9 cellular contexts compared by ENCODE assay signal in genomic region chr10:103685880-103686669, GRCh38.
DNase-seq lines count a peak whose midpoint lies in the region; ATAC-seq, FAIRE-seq and TF ChIP-seq lines count a peak whose summit lies in the region.
"Had no signal": no experiment of that assay in that cellular context is flagged by ENCODE, and none has a peak within 500 bp of the region (broad histone marks: within the 10 kb centered on the region; RNA-seq: fewer than 3 reads in every experiment).

No MANE protein-coding gene starts in this region.

- no peak overlapping the region for H3K9ac ChIP-seq in keratinocyte (ENCODE audit: control insufficient read depth, extremely low read depth, insufficient read depth, low read length)

- no peak overlapping the region for H3K4me3 Mint-ChIP-seq in MCF 10A (ENCODE audit: unreplicated experiment)

- H3K27ac ChIP-seq in WERI-Rb-1 (no peak overlapping the region), keratinocyte (ENCODE audit: control insufficient read depth, insufficient read depth, low read length) (peak overlapping the region; percentile 30)

- H3K27ac Mint-ChIP-seq in MCF 10A (ENCODE audit: low read depth, unreplicated experiment) = peak overlapping the region; percentile 67

- H3K4me3 ChIP-seq in HAP-1 (no peak overlapping the region), WERI-Rb-1 (ENCODE audit: low read depth, low read length) (no peak overlapping the region), keratinocyte (ENCODE audit: control insufficient read depth in 2 of 3, extremely low read depth in 1 of 3, insufficient read depth in 2 of 3, low read depth in 1 of 3, low read length in 3 of 3) (no peak overlapping the region)

- dilution Hi-C loops in keratinocyte (cut with MboI; ENCODE audit: extremely low pct_ligation_motif_present, low sequenced_read_pairs) = no loop called here

- H3K36me3 Mint-ChIP-seq in MCF 10A (ENCODE audit: insufficient read depth, unreplicated experiment) = peaks cover 5% of the 10 kb centered on the region

- DNase-seq in GM03348 (ENCODE audit: low spot score) = peak; percentile 91
- peak; percentile 27 to 83 for DNase-seq in HAP-1 (ENCODE audit: low spot score in 2 of 2)
- peak; percentile 31 for DNase-seq in NCI-H1105 treated with DMSO at 0.1 percent for 48 hours (lab: John Stamatoyannopoulos, UW)
- peak; percentile 69 for DNase-seq in WERI-Rb-1
- peak; percentile 63 for DNase-seq in MCF 10A (ENCODE audit: unreplicated experiment)
- DNase-seq in keratinocyte (ENCODE audit: low read depth, low spot score) = no peak
- peak; percentile 54 to 71 (median 60) for DNase-seq in stimulated activated CD4-positive, alpha-beta T cell treated with anti-CD3 and anti-CD28 coated beads, Interleukin-1b, Interleukin-23, amount 100 ng/mL, for 24 hours (ENCODE audit: low read depth in 4 of 4, low spot score in 1 of 4)

- H2AFZ ChIP-seq in keratinocyte (ENCODE audit: control insufficient read depth, low read length) = no peak overlapping the region

- intact Hi-C loops in MCF 10A (cut with micrococcal nuclease) = loop anchor here (1.0 kb wide), 1 partner anchor 88 kb away; no protein-coding TSS in a partner anchor

- ATAC-seq in GM19324 (IDR thresholded peaks at IDR 0.05; ENCODE audit: low FRiP score, unreplicated experiment) = no peak

- peaks cover 17% of the 10 kb centered on the region for H4K20me1 ChIP-seq in keratinocyte (ENCODE audit: control insufficient read depth, extremely low read depth, insufficient read depth, low read length)

- no TSS peak for BruUV-seq in MCF 10A (replicated peaks; lab: Mats Ljungman, UMichigan)

- peak; percentile 86 for TF ChIP-seq CTCF in WERI-Rb-1 (IDR thresholded peaks at IDR 0.05; ENCODE audit: low read depth, low read length)
- peak; percentile 87 for TF ChIP-seq CTCF in MCF 10A (IDR thresholded peaks at IDR 0.05; ENCODE audit: unreplicated experiment)
- peak; percentile 83 to 96 (median 91) for TF ChIP-seq CTCF in keratinocyte (optimal IDR thresholded peaks at IDR 0.05 in 1 of 3, IDR thresholded peaks at IDR 0.05 in 1 of 3, conservative IDR thresholded peaks at IDR 0.05 in 1 of 3; ENCODE audit: extremely low read depth in 1 of 3, insufficient read depth in 2 of 3, low read length in 3 of 3)

- no peak overlapping the region for H3K4me2 ChIP-seq in keratinocyte (ENCODE audit: control insufficient read depth, extremely low read depth, insufficient read depth, low read depth, low read length)

- H3K79me2 ChIP-seq in keratinocyte (ENCODE audit: control insufficient read depth, insufficient read depth, low read length) = peaks cover 70% of the 10 kb centered on the region

- peaks cover 6% of the 10 kb centered on the region for H3K4me1 Mint-ChIP-seq in MCF 10A (ENCODE audit: insufficient read depth, unreplicated experiment)

- peaks cover 2% of the 10 kb centered on the region for H3K9me1 ChIP-seq in keratinocyte (ENCODE audit: control insufficient read depth, extremely low read depth, insufficient read depth, low read length)

- no peaks in the 10 kb centered on the region for H3K27me3 ChIP-seq in HAP-1 (ENCODE audit: low read depth)
- H3K27me3 ChIP-seq in WERI-Rb-1 (ENCODE audit: insufficient read depth, low read depth, severe bottlenecking) = no peaks in the 10 kb centered on the region
- no peaks in the 10 kb centered on the region for H3K27me3 ChIP-seq in keratinocyte (ENCODE audit: control insufficient read depth, extremely low read depth, insufficient read depth, low read length)

- no peaks in the 10 kb centered on the region for H3K4me1 ChIP-seq in HAP-1
- H3K4me1 ChIP-seq in keratinocyte (ENCODE audit: control insufficient read depth, extremely low read depth, insufficient read depth, low read length) = no peaks in the 10 kb centered on the region

- H3K9me3 Mint-ChIP-seq in MCF 10A (ENCODE audit: unreplicated experiment) = no peaks in the 10 kb centered on the region

- in situ Hi-C loops in HAP-1 (cut with MboI; ENCODE audit: low sequenced_read_pairs) = loop anchor here (10.0 kb wide), 1 partner anchor 81 kb away; no protein-coding TSS in a partner anchor

- no peaks in the 10 kb centered on the region for H3K27me3 Mint-ChIP-seq in MCF 10A (ENCODE audit: insufficient read depth, unreplicated experiment)

- CTCF ChIA-PET in MCF 10A (lab: Yijun Ruan, JAX) = interaction anchor here (0.5 to 4.5 kb wide), 58 partner anchors 10 to 472 kb away, joined by 3 to 57 read pairs (median 6); partner anchors contain the start of genes NEURL1 and PDCD11

- POLR2A ChIA-PET in MCF 10A (lab: Yijun Ruan, JAX) = interaction anchor here (0.9 to 1.2 kb wide), 2 partner anchors 22 to 29 kb away, joined by 3 to 5 read pairs; no protein-coding TSS in a partner anchor

- H3K9me3 ChIP-seq in HAP-1 = no peaks in the 10 kb centered on the region
- H3K9me3 ChIP-seq in WERI-Rb-1 (ENCODE audit: severe bottlenecking) = no peaks in the 10 kb centered on the region
- H3K9me3 ChIP-seq in keratinocyte (ENCODE audit: control insufficient read depth, low read depth, low read length) = no peaks in the 10 kb centered on the region

- H3K36me3 ChIP-seq in HAP-1 (replicated peaks) (no peaks in the 10 kb centered on the region), WERI-Rb-1 (no peaks in the 10 kb centered on the region), keratinocyte (ENCODE audit: control insufficient read depth in 2 of 2, extremely low read depth in 1 of 2, insufficient read depth in 2 of 2, low read length in 2 of 2) (peaks cover 14 to 32% of the 10 kb centered on the region in 2 experiments)

- FAIRE-seq in keratinocyte (lab: Jason Lieb, UNC) = peak; percentile 9
- FAIRE-seq: endometrium had no signal
